ENCODE assay signal across 8 cellular contexts in the genomic region with DNA sequence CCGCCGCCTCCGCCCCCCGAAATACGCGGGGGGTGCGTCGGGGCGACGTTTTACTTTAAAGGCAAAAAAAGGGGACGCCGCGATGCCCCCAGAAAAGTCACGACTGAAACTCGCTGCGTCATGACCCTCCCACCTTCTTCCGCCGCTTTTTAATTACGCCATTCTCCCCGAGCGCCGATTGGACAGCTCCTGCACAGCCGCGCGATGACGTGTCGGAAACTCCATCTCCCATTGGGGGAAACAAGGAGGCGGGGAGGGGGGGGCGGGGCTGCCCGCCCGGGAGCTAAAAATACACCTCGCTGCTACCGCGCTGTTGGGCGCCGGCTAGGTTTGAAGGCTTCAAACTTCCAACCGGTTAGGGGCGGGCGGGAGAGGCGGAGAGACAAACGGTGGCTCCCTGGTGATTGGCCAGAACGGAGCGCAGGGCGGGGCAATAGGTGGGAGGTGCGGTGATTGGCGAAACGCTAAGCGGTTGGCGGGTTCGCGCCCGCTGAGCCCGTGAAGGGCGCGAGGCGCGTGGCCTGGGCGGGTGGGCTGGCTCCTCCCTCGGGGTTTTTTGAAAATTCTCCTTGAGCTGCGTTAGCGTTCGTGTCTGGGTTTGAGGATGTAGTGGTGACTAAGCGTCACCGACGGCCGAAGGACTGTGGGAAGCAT. TPM values are rescaled to one million over a fixed set of nuclear protein-coding genes. Genes with fewer than 3 reads are reported as not detected.
DNase-seq lines count a peak whose midpoint lies in the region; ATAC-seq and TF ChIP-seq lines count a peak whose summit lies in the region.

A gene with protein sequence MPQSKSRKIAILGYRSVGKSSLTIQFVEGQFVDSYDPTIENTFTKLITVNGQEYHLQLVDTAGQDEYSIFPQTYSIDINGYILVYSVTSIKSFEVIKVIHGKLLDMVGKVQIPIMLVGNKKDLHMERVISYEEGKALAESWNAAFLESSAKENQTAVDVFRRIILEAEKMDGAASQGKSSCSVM (minus strand): TSS at position 131 of the 654 bp plus-strand sequence. CDS start 384 bp downstream, outside the sequence.

- DNase-seq in DMS153 (lab: John Stamatoyannopoulos, UW) (peak; percentile 99), KBM-7 (peak; percentile 98)
- peak; percentile 98 for DNase-seq in activated T-cell treated with anti-CD3 and anti-CD28 coated beads, Interleukin-2, amount 50 U/mL, for 4 hours
- DNase-seq in stimulated activated CD8-positive, alpha-beta memory T cell treated with anti-CD3 and anti-CD28 coated beads, Interleukin-7, amount 100 ng/mL, for 24 hours (ENCODE audit: low read depth), result peak; percentile 98

- H3K27ac ChIP-seq in muscle layer of colon (ENCODE audit: low read depth, low read length), result peak within 1 kb of the TSS; percentile 86

- peak within 1 kb of the TSS; percentile 82 to 87 for H3K4me3 ChIP-seq in muscle layer of colon (ENCODE audit: low read depth in 1 of 2, low read length in 2 of 2)

- H3K9ac ChIP-seq in muscle layer of colon (ENCODE audit: low read length), result peak within 1 kb of the TSS; percentile 96

- H3K27me3 ChIP-seq in muscle layer of colon (ENCODE audit: control insufficient read depth in 1 of 2, insufficient read depth in 2 of 2, low read length in 2 of 2), result no peaks in the 10 kb centered on the region

- H3K4me3 Mint-ChIP-seq in activated T-cell treated with anti-CD3 and anti-CD28 coated beads, Interleukin-2, amount 50 U/mL, for 4 hours, result peak within 1 kb of the TSS; percentile 90

- peak; percentile 75 for ATAC-seq in GM21717 (IDR thresholded peaks at IDR 0.05; ENCODE audit: unreplicated experiment)
- ATAC-seq in activated T-cell treated with anti-CD3 and anti-CD28 coated beads, Interleukin-2, amount 50 U/mL, for 4 hours, result peak; percentile 84 to 87
- peak; percentile 96 for ATAC-seq in esophagus mucosa

- H3K36me3 Mint-ChIP-seq in activated T-cell treated with anti-CD3 and anti-CD28 coated beads, Interleukin-2, amount 50 U/mL, for 4 hours (ENCODE audit: insufficient read depth), result peaks cover 3% of the 10 kb centered on the region

- H3K36me3 ChIP-seq in muscle layer of colon (ENCODE audit: insufficient read depth, low read length), result no peaks in the 10 kb centered on the region

- peaks cover 31% of the 10 kb centered on the region for H3K4me1 ChIP-seq in muscle layer of colon (ENCODE audit: insufficient read depth, low read length)

- no peaks in the 10 kb centered on the region for H3K27me3 Mint-ChIP-seq in activated T-cell treated with anti-CD3 and anti-CD28 coated beads, Interleukin-2, amount 50 U/mL, for 4 hours (ENCODE audit: low read depth)

- H3K9me3 ChIP-seq in muscle layer of colon (ENCODE audit: low read length), result no peaks in the 10 kb centered on the region

- in situ Hi-C loops in KBM-7 (cut with MboI; ENCODE audit: low pct_unique_long_range_greater_than_20kb, low sequenced_read_pairs), result no loop called here

- H3K4me1 Mint-ChIP-seq in activated T-cell treated with anti-CD3 and anti-CD28 coated beads, Interleukin-2, amount 50 U/mL, for 4 hours (ENCODE audit: low read depth), result peaks cover 37% of the 10 kb centered on the region

- no peaks in the 10 kb centered on the region for H3K9me3 Mint-ChIP-seq in activated T-cell treated with anti-CD3 and anti-CD28 coated beads, Interleukin-2, amount 50 U/mL, for 4 hours

TF ChIP-seq in PFSK-1, 5 proteins besides CTCF, POLR2A, EP300 and RAD21:
- TF ChIP-seq TAF1 (IDR thresholded peaks at IDR 0.05; ENCODE audit: borderline replicate concordance, insufficient read depth, low read length) (no peak), SIN3A (IDR thresholded peaks at IDR 0.05; ENCODE audit: borderline replicate concordance, insufficient read depth, low read length) (0 out of 2 replicates have a peak, but pooled peaks have one; percentile 7), POLR2AphosphoS5 (IDR thresholded peaks at IDR 0.05; ENCODE audit: low read depth, low read length) (0 out of 2 replicates have a peak, but pooled peaks have one; percentile 20)

RNA-seq across cellular contexts. Expression of the gene that starts here (rescaled TPM):
- 72.2 TPM for polyA plus RNA-seq in PFSK-1 (2012; ENCODE audit: insufficient read length, low read depth)
- total RNA-seq in activated T-cell treated with anti-CD3 and anti-CD28 coated beads, Interleukin-2, amount 50 U/mL, for 4 hours, result 10 to 100 TPM; 54.9 to 57.4 (median 55.6) TPM
- 48.4 TPM for total RNA-seq in esophagus mucosa

Comparison
In these comparisons a context has a peak if more than half of its experiments do, and no peak if none do; other contexts are left out.
1. Peak in every context shown above with its lines: DNase-seq, ATAC-seq, H3K4me3 ChIP-seq and H3K27ac ChIP-seq.